ENCODE assay signal across 10 cellular contexts in the genomic region with DNA sequence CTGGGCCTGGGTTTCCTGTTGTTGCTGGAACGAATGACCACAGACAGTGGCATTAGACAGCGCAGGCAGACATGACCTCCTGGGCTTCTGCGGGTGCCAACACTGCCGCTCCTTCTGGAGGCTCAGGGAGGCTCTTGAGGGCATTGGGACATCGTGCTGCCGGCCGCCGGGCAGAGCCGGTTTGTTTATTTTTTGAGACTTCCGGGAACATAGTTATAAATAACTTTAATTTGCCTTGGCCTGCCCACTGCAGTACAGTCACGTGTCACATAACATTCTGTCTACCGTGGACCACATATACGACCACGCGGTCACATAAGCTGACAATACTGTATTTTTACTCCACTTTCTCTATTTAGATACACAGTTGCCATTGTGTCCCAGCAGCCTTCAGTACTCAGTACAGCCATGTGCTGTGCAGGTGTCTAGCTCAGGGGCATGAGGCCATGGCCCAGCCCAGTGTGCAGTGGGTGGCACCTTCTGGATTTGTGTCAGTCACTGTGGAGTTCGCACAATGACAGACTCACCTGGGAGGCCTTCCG. TPM values are rescaled to one million over a fixed set of nuclear protein-coding genes. Genes with fewer than 3 reads are reported as not detected.
DNase-seq lines count a peak whose midpoint lies in the region; ATAC-seq, FAIRE-seq and TF ChIP-seq lines count a peak whose summit lies in the region.
"Had no signal": no experiment of that assay in that cellular context is flagged by ENCODE, and none has a peak within 500 bp of the region (broad histone marks: within the 10 kb centered on the region; RNA-seq: fewer than 3 reads in every experiment).

No MANE protein-coding gene starts in this region.

- H3K27ac ChIP-seq in kidney (ENCODE audit: low read depth in 2 of 2, low read length in 2 of 2) (peak overlapping the region; percentile 76 to 92), thyroid gland (peak overlapping the region; percentile 32 to 56 (median 46))

- H3K36me3 ChIP-seq in kidney (ENCODE audit: control insufficient read depth in 1 of 2, insufficient read depth in 2 of 2, low read length in 2 of 2) (peaks cover 2 to 4% of the 10 kb centered on the region in 2 donors), thyroid gland (peaks cover 27 to 39% of the 10 kb centered on the region in 2 donors)

- ATAC-seq in GM19324 (IDR thresholded peaks at IDR 0.05; ENCODE audit: low FRiP score, unreplicated experiment) (peak; percentile 54), HG02970 (IDR thresholded peaks at IDR 0.05; ENCODE audit: low FRiP score, unreplicated experiment) (no peak)

- H3K4me1 ChIP-seq in kidney (ENCODE audit: control insufficient read depth in 1 of 2, insufficient read depth in 1 of 2, low read depth in 1 of 2, low read length in 2 of 2) (peaks cover 13 to 20% of the 10 kb centered on the region in 2 donors), thyroid gland (peaks cover 5 to 12% of the 10 kb centered on the region in 2 donors)

- 82 to 86% methylated on average over 17 of the region's 17 CpGs for WGBS in thyroid gland, 2 donors

- no peak for TF ChIP-seq CTCF in kidney (IDR thresholded peaks at IDR 0.05; ENCODE audit: borderline replicate concordance, extremely low read depth, insufficient read depth)
- no peak for TF ChIP-seq CTCF in thyroid gland (IDR thresholded peaks at IDR 0.05)

- no peaks in the 10 kb centered on the region for H3K27me3 ChIP-seq in thyroid gland

- H3K9me3 ChIP-seq in kidney (ENCODE audit: control insufficient read depth in 1 of 2, low read length in 2 of 2) (no peaks in the 10 kb centered on the region), thyroid gland (no peaks in the 10 kb centered on the region)

- TF ChIP-seq POLR2A in thyroid gland (IDR thresholded peaks at IDR 0.05) = no peak

- intact Hi-C loops in kidney (cut with DNase I) = no loop called here
- intact Hi-C loops in thyroid gland (cut with DNase I) = no loop called here

- H3K9ac ChIP-seq in kidney (ENCODE audit: low read length in 2 of 2) = peak overlapping the region in 1 of 2 donors; percentile 53

- DNase-seq in amniotic epithelial cell (ENCODE audit: low read depth) = peak; percentile 21
- peak; percentile 92 for DNase-seq in kidney
- DNase-seq in thyroid gland = no peak
- DNase-seq in NCI-H1048 (lab: John Stamatoyannopoulos, UW) = no peak
- DNase-seq in effector CD4-positive, alpha-beta T cell = no peak
- DNase-seq in NCI-H2107 (lab: John Stamatoyannopoulos, UW) = no peak
- DNase-seq: activated CD4-positive, alpha-beta T cell treated with anti-CD3 and anti-CD28 coated beads, Interleukin-2, amount 50 U/mL, for 1 hour; cerebellar nuclear complex had no signal

- FAIRE-seq in kidney (lab: Jason Lieb, UNC) = no peak

- H3K4me3 ChIP-seq in kidney (ENCODE audit: low read length in 2 of 2) = peak overlapping the region in 1 of 2 donors; percentile 1
- no peak overlapping the region for H3K4me3 ChIP-seq in thyroid gland (replicated peaks in 1 of 3)

RNA-seq across cellular contexts. Expression of a gene that starts 8.2 kb away (rescaled TPM):
- 23.8 TPM for total RNA-seq in kidney
- polyA plus RNA-seq in kidney (ENCODE audit: insufficient read depth, low read depth, low replicate concordance) = 4.9 TPM
- 10 to 100 TPM; 10.8 to 14.7 (median 12.0) TPM for total RNA-seq in thyroid gland

RNA-seq across cellular contexts. Expression of a gene that starts 14.2 kb away (rescaled TPM):
- total RNA-seq in kidney = 57.3 TPM
- polyA plus RNA-seq in kidney (ENCODE audit: insufficient read depth, low read depth, low replicate concordance) = 43.8 TPM
- 10 to 100 TPM; 29.8 to 39.1 (median 32.4) TPM for total RNA-seq in thyroid gland

RNA-seq across cellular contexts. Expression of a gene that starts 18.2 kb away (rescaled TPM):
- 0.38 TPM for total RNA-seq in kidney
- polyA plus RNA-seq in kidney (ENCODE audit: insufficient read depth, low read depth, low replicate concordance) = not detected
- not detected for total RNA-seq in thyroid gland

RNA-seq across cellular contexts. Expression of a gene that starts 28.2 kb away (rescaled TPM):
- 258 TPM for total RNA-seq in kidney
- polyA plus RNA-seq in kidney (ENCODE audit: insufficient read depth, low read depth, low replicate concordance) = 394 TPM
- total RNA-seq in thyroid gland = 100 to 1,000 TPM; 181 to 757 (median 487) TPM

RNA-seq across cellular contexts. Expression of a gene that starts 32.8 kb away (rescaled TPM):
- total RNA-seq in kidney (4.7 TPM), thyroid gland (10 to 100 TPM in 1 of 4 donors, 1 to 10 TPM in 3; 1.8 to 10.2 (median 6.8) TPM)
- 1.7 TPM for polyA plus RNA-seq in kidney (ENCODE audit: insufficient read depth, low read depth, low replicate concordance)

Comparison
In these comparisons a context has a peak if more than half of its experiments do, and no peak if none do; other contexts are left out.
1. DNase-seq: peak in amniotic epithelial cell (single experiment) and kidney (single experiment); none in thyroid gland (0 of 2), NCI-H1048 (single experiment), effector CD4-positive, alpha-beta T cell (single experiment) and NCI-H2107 (single experiment).